Comparison of ENCODE assay signal across 26 cellular contexts in genomic region chr4:114562176-114562904, GRCh38. TPM values are rescaled to one million over a fixed set of nuclear protein-coding genes. Genes with fewer than 3 reads are reported as not detected.
DNase-seq lines count a peak whose midpoint lies in the region; ATAC-seq, FAIRE-seq and TF ChIP-seq lines count a peak whose summit lies in the region.
"Had no signal": no experiment of that assay in that cellular context is flagged by ENCODE, and none has a peak within 500 bp of the region (broad histone marks: within the 10 kb centered on the region; RNA-seq: fewer than 3 reads in every experiment).

No MANE protein-coding gene starts in this region.

- WGBS in endodermal cell (ENCODE audit: insufficient coverage in 1 of 2, insufficient read length in 1 of 2), 2 experiments = 0 to 23% methylated on average over 1 to 2 of the region's 2 CpGs
- WGBS in pancreas, 2 donors = 20 to 22% methylated on average over 2 of the region's 2 CpGs

- no peaks in the 10 kb centered on the region for H3K36me3 ChIP-seq in endodermal cell (ENCODE audit: control insufficient read depth, insufficient read depth, low read length)
- no peaks in the 10 kb centered on the region for H3K36me3 ChIP-seq in pancreas
- H3K36me3 ChIP-seq: lower lobe of right lung, right atrium auricular region, tibial artery had no signal

- H3K9me3 Mint-ChIP-seq in endodermal cell (peaks cover 37% of the 10 kb centered on the region), endothelial cell (ENCODE audit: unreplicated experiment) (no peaks in the 10 kb centered on the region)

- peak in 3 of 4 donors; percentile 48 to 68 (median 57) for ATAC-seq in pancreas
- ATAC-seq: activated naive CD8-positive, alpha-beta T cell treated with anti-CD3 and anti-CD28 coated beads, Interleukin-2, amount 50 U/mL, for 24 hours; body of pancreas; lower lobe of right lung had no signal

- H3K27me3 Mint-ChIP-seq in endodermal cell (ENCODE audit: insufficient read depth) (no peaks in the 10 kb centered on the region), endothelial cell (ENCODE audit: unreplicated experiment) (no peaks in the 10 kb centered on the region)
- H3K27me3 Mint-ChIP-seq: activated naive CD8-positive, alpha-beta T cell treated with anti-CD3 and anti-CD28 coated beads, Interleukin-2, amount 50 U/mL, for 24 hours; activated T-cell treated with anti-CD3 and anti-CD28 coated beads, Interleukin-2, amount 50 U/mL, for 24 hours had no signal

- TF ChIP-seq CTCF in LNCaP clone FGC (IDR thresholded peaks at IDR 0.05; ENCODE audit: control insufficient read depth, extremely low read depth, insufficient read depth) = no peak
- no peak for TF ChIP-seq CTCF in endodermal cell (conservative IDR thresholded peaks at IDR 0.05)
- TF ChIP-seq CTCF in pancreas (IDR thresholded peaks at IDR 0.05) = no peak
- no peak for TF ChIP-seq CTCF in endothelial cell (IDR thresholded peaks at IDR 0.05; ENCODE audit: unreplicated experiment)

- H3K4me1 ChIP-seq in endodermal cell (ENCODE audit: control insufficient read depth, insufficient read depth, low read length) (peaks cover 3% of the 10 kb centered on the region), pancreas (peaks cover 13 to 25% (median 22%) of the 10 kb centered on the region in 3 donors)
- H3K4me1 ChIP-seq: lower lobe of right lung, parathyroid adenoma, right atrium auricular region, tibial artery had no signal

- intact Hi-C loops in pancreas (cut with DNase I) = no loop called here

- H3K9ac ChIP-seq in endodermal cell (ENCODE audit: extremely low read depth, low read length, poor library complexity, severe bottlenecking) = no peak overlapping the region
- H3K9ac ChIP-seq: parathyroid adenoma had no signal

- peaks cover 8% of the 10 kb centered on the region for H3K36me3 Mint-ChIP-seq in endodermal cell (ENCODE audit: low read depth)
- H3K36me3 Mint-ChIP-seq in endothelial cell (ENCODE audit: low read depth, unreplicated experiment) = peaks cover 4% of the 10 kb centered on the region
- H3K36me3 Mint-ChIP-seq: CD14-positive monocyte had no signal

- H3K27ac Mint-ChIP-seq in endodermal cell (peak overlapping the region; percentile 97), endothelial cell (ENCODE audit: unreplicated experiment) (no peak overlapping the region)
- H3K27ac Mint-ChIP-seq: activated naive CD8-positive, alpha-beta T cell treated with anti-CD3 and anti-CD28 coated beads, Interleukin-2, amount 50 U/mL, for 24 hours; activated T-cell treated with anti-CD3 and anti-CD28 coated beads, Interleukin-2, amount 50 U/mL, for 24 hours; CD14-positive monocyte had no signal

- H3K4me1 Mint-ChIP-seq in endodermal cell = peaks cover 25% of the 10 kb centered on the region
- H3K4me1 Mint-ChIP-seq in endothelial cell (ENCODE audit: unreplicated experiment) = peaks cover 3% of the 10 kb centered on the region
- H3K4me1 Mint-ChIP-seq: activated naive CD8-positive, alpha-beta T cell treated with anti-CD3 and anti-CD28 coated beads, Interleukin-2, amount 50 U/mL, for 24 hours; CD14-positive monocyte; nephron had no signal

- H3K4me3 ChIP-seq in LNCaP clone FGC (ENCODE audit: low read depth, low read length) (no peak overlapping the region), endodermal cell (ENCODE audit: low read length) (peak overlapping the region; percentile 66), pancreas (no peak overlapping the region)
- H3K4me3 ChIP-seq: body of pancreas, lower lobe of right lung, right atrium auricular region, tibial artery had no signal

- no peaks in the 10 kb centered on the region for H3K27me3 ChIP-seq in endodermal cell (ENCODE audit: control insufficient read depth, insufficient read depth, low read length, poor library complexity, severe bottlenecking)
- no peaks in the 10 kb centered on the region for H3K27me3 ChIP-seq in pancreas
- H3K27me3 ChIP-seq: body of pancreas, right atrium auricular region, tibial artery had no signal

- no peak overlapping the region for H3K27ac ChIP-seq in endodermal cell (ENCODE audit: low read depth, low read length)
- H3K27ac ChIP-seq in pancreas = no peak overlapping the region
- H3K27ac ChIP-seq: body of pancreas, lower lobe of right lung, parathyroid adenoma, right atrium auricular region, RWPE1, tibial artery had no signal

- FAIRE-seq in pancreas (lab: Jason Lieb, UNC) = peak; percentile 39

- H3K9me3 ChIP-seq in endodermal cell (ENCODE audit: control insufficient read depth, low read length) = peaks cover 44% of the 10 kb centered on the region
- no peaks in the 10 kb centered on the region for H3K9me3 ChIP-seq in pancreas
- H3K9me3 ChIP-seq: body of pancreas had no signal

- DNase-seq in ELF-1 (ENCODE audit: low read depth, low spot score) = peak; percentile 61
- peak; percentile 93 for DNase-seq in LNCaP clone FGC (ENCODE audit: low read depth)
- peak; percentile 45 for DNase-seq in endodermal cell
- DNase-seq in pancreas = no peak
- no peak for DNase-seq in endothelial cell (ENCODE audit: low spot score)
- DNase-seq in UCSD-AML1 (lab: John Stamatoyannopoulos, UW; ENCODE audit: unreplicated experiment) = no peak
- DNase-seq in C1 segment of cervical spinal cord (lab: John Stamatoyannopoulos, UW) = no peak
- DNase-seq: activated CD4-positive, alpha-beta T cell treated with anti-CD3 and anti-CD28 coated beads for 48 hours; activated naive CD8-positive, alpha-beta T cell treated with anti-CD3 and anti-CD28 coated beads, Interleukin-2, amount 50 U/mL, for 24 hours; activated T-cell treated with anti-CD3 and anti-CD28 coated beads, Interleukin-2, amount 50 U/mL, for 24 hours; DND-41; Kasumi-1; kidney glomerular epithelial cell; lower lobe of right lung; NCI-H1694 treated with DMSO at 0.1 percent for 48 hours; NCI-H2171 treated with DMSO at 0.1 percent for 48 hours; NCI-H510A treated with DMSO at 0.1 percent for 48 hours; stimulated activated CD4-positive, alpha-beta T cell treated with anti-CD3 and anti-CD28 coated beads, Interleukin-2, amount 100 ng/mL, for 24 hours; T-helper 2 cell; tibial artery had no signal

- H3K4me3 Mint-ChIP-seq in endodermal cell = peak overlapping the region; percentile 34
- H3K4me3 Mint-ChIP-seq in endothelial cell (ENCODE audit: unreplicated experiment) = no peak overlapping the region
- H3K4me3 Mint-ChIP-seq: activated naive CD8-positive, alpha-beta T cell treated with anti-CD3 and anti-CD28 coated beads, Interleukin-2, amount 50 U/mL, for 24 hours; activated T-cell treated with anti-CD3 and anti-CD28 coated beads, Interleukin-2, amount 50 U/mL, for 24 hours; CD14-positive monocyte; nephron had no signal

RNA-seq across cellular contexts. Expression of gene UGT8, which starts 36.3 kb away (rescaled TPM):
- total RNA-seq in endodermal cell = 10 to 100 TPM in 1 of 2 donors, 1 to 10 TPM in 1; 4.8 to 10.4 TPM
- 3.9 TPM for polyA plus RNA-seq in endodermal cell (2013, experiment 1 of 2)
- 3.4 TPM for polyA plus RNA-seq in endodermal cell (2013, experiment 2 of 2)
- total RNA-seq in pancreas = 1 to 10 TPM; 5.1 to 9.6 (median 6.1) TPM
- polyA plus RNA-seq in pancreas = 1 to 10 TPM; 1.5 to 4.9 TPM
- total RNA-seq in endothelial cell (ENCODE audit: unreplicated experiment) = 4.1 TPM
- polyA plus RNA-seq: CD14-positive monocyte had no signal

Comparison
In these comparisons a context has a peak if more than half of its experiments do, and no peak if none do; other contexts are left out.
1. DNase-seq: peak in ELF-1 (single experiment), LNCaP clone FGC (single experiment) and endodermal cell (single experiment); none in pancreas (0 of 6), endothelial cell (single experiment), UCSD-AML1 (single experiment) and C1 segment of cervical spinal cord (0 of 14).